8 cellular contexts compared by ENCODE assay signal in genomic region chr11:6926208-6927029, GRCh38. TPM values are rescaled to one million over a fixed set of nuclear protein-coding genes. Genes with fewer than 3 reads are reported as not detected.
DNase-seq lines count a peak whose midpoint lies in the region; ATAC-seq and TF ChIP-seq lines count a peak whose summit lies in the region.

Gene ZNF215 (plus strand): TSS chr11:6926426. CDS start chr11:6932273, 5,847 bp downstream.

- TF ChIP-seq POLR2A in heart left ventricle (IDR thresholded peaks at IDR 0.05) = no peak

- intact Hi-C loops in CD14-positive monocyte (cut with micrococcal nuclease) = no loop called here
- intact Hi-C loops in heart left ventricle (cut with DNase I) = no loop called here

- H3K9me3 ChIP-seq in heart left ventricle (no peaks in the 10 kb centered on the region), parathyroid adenoma (ENCODE audit: control insufficient read depth, low read length) (no peaks in the 10 kb centered on the region)

- H3K4me3 ChIP-seq in heart left ventricle (peak within 1 kb of the TSS; percentile 23 to 70 (median 56)), parathyroid adenoma (ENCODE audit: low read depth, low read length) (peak within 1 kb of the TSS; percentile 62)

- TF ChIP-seq CTCF in CD14-positive monocyte (IDR thresholded peaks at IDR 0.05) (no peak), heart left ventricle (IDR thresholded peaks at IDR 0.05) (no peak), parathyroid adenoma (IDR thresholded peaks at IDR 0.05) (no peak)

- H3K27me3 ChIP-seq in heart left ventricle (peaks cover 0 to 27% (median 0%) of the 10 kb centered on the region in 9 donors), parathyroid adenoma (ENCODE audit: control insufficient read depth, insufficient read depth, low read length) (no peaks in the 10 kb centered on the region)

- H3K4me3 Mint-ChIP-seq in CD14-positive monocyte = peak within 1 kb of the TSS; percentile 86 to 96
- H3K4me3 Mint-ChIP-seq in activated naive CD8-positive, alpha-beta T cell treated with anti-CD3 and anti-CD28 coated beads, Interleukin-2, amount 10 ng/mL, durations not matched to agents 7 days and 5 days = peak within 1 kb of the TSS; percentile 83

- H3K36me3 ChIP-seq in heart left ventricle = no peaks in the 10 kb centered on the region
- no peaks in the 10 kb centered on the region for H3K36me3 ChIP-seq in parathyroid adenoma (ENCODE audit: control insufficient read depth, insufficient read depth, low read length)

- peaks cover 22% of the 10 kb centered on the region for H3K4me1 Mint-ChIP-seq in CD14-positive monocyte
- H3K4me1 Mint-ChIP-seq in activated naive CD8-positive, alpha-beta T cell treated with anti-CD3 and anti-CD28 coated beads, Interleukin-2, amount 10 ng/mL, durations not matched to agents 7 days and 5 days = peaks cover 15% of the 10 kb centered on the region

- H3K4me1 ChIP-seq in heart left ventricle (peaks cover 0 to 12% (median 5%) of the 10 kb centered on the region in 12 donors), parathyroid adenoma (no peaks in the 10 kb centered on the region)

- peak within 1 kb of the TSS in 8 of 12 donors; percentile 8 to 62 (median 32) for H3K27ac ChIP-seq in heart left ventricle
- no peak within 1 kb of the TSS for H3K27ac ChIP-seq in parathyroid adenoma

- ATAC-seq in GM19035 (IDR thresholded peaks at IDR 0.05; ENCODE audit: unreplicated experiment) (peak; percentile 69), HG03135 (IDR thresholded peaks at IDR 0.05; ENCODE audit: unreplicated experiment) (peak; percentile 69), heart left ventricle (peak; percentile 55 to 96 (median 90))
- peak; percentile 82 for ATAC-seq in activated naive CD8-positive, alpha-beta T cell treated with anti-CD3 and anti-CD28 coated beads, Interleukin-2, amount 10 ng/mL, durations not matched to agents 7 days and 5 days (ENCODE audit: low read depth)

- DNase-seq in CD14-positive monocyte (ENCODE audit: low spot score) (peak; percentile 45), NCI-H82 treated with DMSO at 0.1 percent for 48 hours (lab: John Stamatoyannopoulos, UW; ENCODE audit: unreplicated experiment) (peak; percentile 78), heart left ventricle (peak; percentile 54 to 84 (median 64)), NCI-H1694 treated with DMSO at 0.1 percent for 48 hours (lab: John Stamatoyannopoulos, UW) (no peak)
- DNase-seq in activated naive CD8-positive, alpha-beta T cell treated with anti-CD3 and anti-CD28 coated beads, Interleukin-2, amount 10 ng/mL, durations not matched to agents 7 days and 5 days = peak; percentile 55

- no peaks in the 10 kb centered on the region for H3K36me3 Mint-ChIP-seq in CD14-positive monocyte
- no peaks in the 10 kb centered on the region for H3K36me3 Mint-ChIP-seq in activated naive CD8-positive, alpha-beta T cell treated with anti-CD3 and anti-CD28 coated beads, Interleukin-2, amount 10 ng/mL, durations not matched to agents 7 days and 5 days

- H3K27ac Mint-ChIP-seq in CD14-positive monocyte = peak within 1 kb of the TSS in 1 of 7 donors; percentile 59
- peak within 1 kb of the TSS; percentile 28 for H3K27ac Mint-ChIP-seq in activated naive CD8-positive, alpha-beta T cell treated with anti-CD3 and anti-CD28 coated beads, Interleukin-2, amount 10 ng/mL, durations not matched to agents 7 days and 5 days

- H3K4me2 ChIP-seq in parathyroid adenoma (ENCODE audit: low read length) = peak within 1 kb of the TSS; percentile 79

- no peaks in the 10 kb centered on the region for H3K79me2 ChIP-seq in parathyroid adenoma

- peak within 1 kb of the TSS; percentile 63 for H2AFZ ChIP-seq in parathyroid adenoma

- WGBS in heart left ventricle, 4 donors = 1% methylated on average over 56 to 61 of the region's 61 CpGs

- H3K27me3 Mint-ChIP-seq in CD14-positive monocyte (ENCODE audit: low read depth in 3 of 3) = peaks cover 14 to 28% (median 19%) of the 10 kb centered on the region in 3 donors
- peaks cover 31% of the 10 kb centered on the region for H3K27me3 Mint-ChIP-seq in activated naive CD8-positive, alpha-beta T cell treated with anti-CD3 and anti-CD28 coated beads, Interleukin-2, amount 10 ng/mL, durations not matched to agents 7 days and 5 days

- POLR2A ChIA-PET in activated naive CD8-positive, alpha-beta T cell treated with anti-CD3 and anti-CD28 coated beads, Interleukin-2, amount 10 ng/mL, durations not matched to agents 7 days and 5 days (lab: Charles Lee) = interaction anchor here (0.9 kb wide), 1 partner anchor 563 kb away, joined by 3 read pairs; no protein-coding TSS in a partner anchor

- H3K9ac ChIP-seq in parathyroid adenoma = no peak within 1 kb of the TSS

- H3K9me3 Mint-ChIP-seq in CD14-positive monocyte = peaks cover 0 to 8% (median 0%) of the 10 kb centered on the region in 7 donors
- H3K9me3 Mint-ChIP-seq in activated naive CD8-positive, alpha-beta T cell treated with anti-CD3 and anti-CD28 coated beads, Interleukin-2, amount 10 ng/mL, durations not matched to agents 7 days and 5 days = no peaks in the 10 kb centered on the region

RNA-seq across cellular contexts. Expression of gene ZNF215, which starts in this region (rescaled TPM):
- not detected for polyA plus RNA-seq in CD14-positive monocyte
- 1 to 10 TPM in 1 of 2 experiments, under 1 TPM in 1; 0.91 to 1.1 TPM for total RNA-seq in activated naive CD8-positive, alpha-beta T cell treated with anti-CD3 and anti-CD28 coated beads, Interleukin-2, amount 10 ng/mL, durations not matched to agents 7 days and 5 days
- total RNA-seq in heart left ventricle = under 1 TPM in 6 of 9 donors, not detected in 3; 0.13 to 0.72 (median 0.23) TPM
- polyA plus RNA-seq in heart left ventricle = under 1 TPM; 0.04 to 0.19 TPM

Comparison
In these comparisons a context has a peak if more than half of its experiments do, and no peak if none do; other contexts are left out.
1. Peak in DNase-seq in CD14-positive monocyte; RNA of the gene not detected or under 1 TPM.
2. Peak in DNase-seq, ATAC-seq, H3K4me3 ChIP-seq and H3K27ac ChIP-seq in heart left ventricle; RNA of the gene not detected or under 1 TPM.